8 cellular contexts compared by ENCODE assay signal in genomic region chr6:149840345-149841075, GRCh38. TPM values are rescaled to one million over a fixed set of nuclear protein-coding genes. Genes with fewer than 3 reads are reported as not detected.
DNase-seq lines count a peak whose midpoint lies in the region; ATAC-seq and TF ChIP-seq lines count a peak whose summit lies in the region.

No MANE protein-coding gene starts in this region.

- H3K14ac ChIP-seq in neuronal stem cell (ENCODE audit: low read length): no peak overlapping the region

- no peak overlapping the region for H3K4me3 ChIP-seq in GM12875 (ENCODE audit: low read depth, low read length)
- no peak overlapping the region for H3K4me3 ChIP-seq in body of pancreas
- no peak overlapping the region for H3K4me3 ChIP-seq in neuronal stem cell (ENCODE audit: low read length in 2 of 2)

- H3K27me3 ChIP-seq in body of pancreas: no peaks in the 10 kb centered on the region
- H3K27me3 ChIP-seq in neuronal stem cell (ENCODE audit: control insufficient read depth in 3 of 3, insufficient read depth in 3 of 3, low read depth in 1 of 3, low read length in 3 of 3): no peaks in the 10 kb centered on the region

- peaks cover 22% of the 10 kb centered on the region for H3K27me3 Mint-ChIP-seq in T-helper 2 cell treated with Interferon-gamma antibody and Interleukin-4, amounts not matched to agents 5 μg/mL and 100 μg/mL, for 36 hours (ENCODE audit: low read depth)

- no peak overlapping the region for H2BK12ac ChIP-seq in neuronal stem cell (ENCODE audit: low read length)

- H2AK5ac ChIP-seq in neuronal stem cell (ENCODE audit: low read depth, low read length): no peak overlapping the region

- no peak overlapping the region for H3K27ac Mint-ChIP-seq in T-helper 2 cell treated with Interferon-gamma antibody and Interleukin-4, amounts not matched to agents 5 μg/mL and 100 μg/mL, for 36 hours

- no peak overlapping the region for H2BK120ac ChIP-seq in neuronal stem cell (ENCODE audit: low read depth, low read length)

- no peaks in the 10 kb centered on the region for H3K79me1 ChIP-seq in neuronal stem cell (ENCODE audit: low read depth, low read length)

- H2AFZ ChIP-seq in neuronal stem cell (ENCODE audit: low read length): no peak overlapping the region

- WGBS in body of pancreas, 2 donors: 12 to 18% methylated on average over 8 of the region's 8 CpGs
- no CpG with 5 or more reads among the region's 8 CpGs for WGBS in neuronal stem cell (ENCODE audit: extremely low coverage in 2 of 2, insufficient read length in 2 of 2, insufficient replicate concordance in 1 of 2), 2 donors

- no peaks in the 10 kb centered on the region for H3K36me3 Mint-ChIP-seq in T-helper 2 cell treated with Interferon-gamma antibody and Interleukin-4, amounts not matched to agents 5 μg/mL and 100 μg/mL, for 36 hours (ENCODE audit: low read depth)

- no peak overlapping the region for H3K9ac ChIP-seq in neuronal stem cell (ENCODE audit: low read depth, low read length, poor library complexity)

- H3K9me3 Mint-ChIP-seq in T-helper 2 cell treated with Interferon-gamma antibody and Interleukin-4, amounts not matched to agents 5 μg/mL and 100 μg/mL, for 36 hours: no peaks in the 10 kb centered on the region

- no peak overlapping the region for H4K91ac ChIP-seq in neuronal stem cell (ENCODE audit: low read depth, low read length, poor library complexity)

- H3K27ac ChIP-seq in body of pancreas: peak overlapping the region; percentile 19 to 74 (median 66)
- H3K27ac ChIP-seq in neuronal stem cell (replicated peaks; ENCODE audit: low read length): no peak overlapping the region

- no peaks in the 10 kb centered on the region for H3K9me3 ChIP-seq in body of pancreas
- no peaks in the 10 kb centered on the region for H3K9me3 ChIP-seq in neuronal stem cell (replicated peaks in 1 of 2; ENCODE audit: control insufficient read depth in 2 of 2, insufficient read depth in 1 of 2, low read depth in 1 of 2, low read length in 2 of 2)

- H2BK15ac ChIP-seq in neuronal stem cell (ENCODE audit: low read length): no peak overlapping the region

- no peak overlapping the region for H3K18ac ChIP-seq in neuronal stem cell (ENCODE audit: low read length)

- no peak for TF ChIP-seq POLR2A in body of pancreas (IDR thresholded peaks at IDR 0.05)

- no peak overlapping the region for H3K23ac ChIP-seq in neuronal stem cell (ENCODE audit: low read depth, low read length, poor library complexity)

- no peak overlapping the region for H3K4ac ChIP-seq in neuronal stem cell (ENCODE audit: low read length)

- peaks cover 16% of the 10 kb centered on the region for H3K4me1 ChIP-seq in body of pancreas
- no peaks in the 10 kb centered on the region for H3K4me1 ChIP-seq in neuronal stem cell (ENCODE audit: control insufficient read depth in 2 of 2, insufficient read depth in 1 of 2, low read depth in 1 of 2, low read length in 2 of 2)

- ATAC-seq in body of pancreas (peak; percentile 97), GM21515 (IDR thresholded peaks at IDR 0.05; ENCODE audit: unreplicated experiment) (no peak)

- DNase-seq in NCI-H1092 treated with DMSO at 0.1 percent for 48 hours (lab: John Stamatoyannopoulos, UW): peak; percentile 96
- DNase-seq in T-helper 2 cell treated with Interferon-gamma antibody and Interleukin-4, amounts not matched to agents 5 μg/mL and 100 μg/mL, for 36 hours (ENCODE audit: low spot score): peak; percentile 45
- peak; percentile 85 to 92 (median 90) for DNase-seq in body of pancreas
- DNase-seq in iris pigment epithelial cell (ENCODE audit: low read depth): peak; percentile 88
- peak; percentile 32 to 38 for DNase-seq in stimulated activated CD4-positive, alpha-beta T cell treated with anti-CD3 and anti-CD28 coated beads, Interleukin-4, amount 100 ng/mL, for 48 hours (ENCODE audit: low read depth in 2 of 2)
- DNase-seq in neuronal stem cell (ENCODE audit: low spot score): no peak

- intact Hi-C loops in body of pancreas (cut with DNase I): no loop called here

- peaks cover 3% of the 10 kb centered on the region for H3K4me1 Mint-ChIP-seq in T-helper 2 cell treated with Interferon-gamma antibody and Interleukin-4, amounts not matched to agents 5 μg/mL and 100 μg/mL, for 36 hours (ENCODE audit: low read depth)

- H2BK5ac ChIP-seq in neuronal stem cell (ENCODE audit: low read length): no peak overlapping the region

- no peak overlapping the region for H3K4me2 ChIP-seq in neuronal stem cell (ENCODE audit: insufficient read depth, low read length, poor library complexity, severe bottlenecking)

- H3K4me3 Mint-ChIP-seq in T-helper 2 cell treated with Interferon-gamma antibody and Interleukin-4, amounts not matched to agents 5 μg/mL and 100 μg/mL, for 36 hours: no peak overlapping the region

- TF ChIP-seq CTCF in GM12875 (IDR thresholded peaks at IDR 0.05; ENCODE audit: borderline replicate concordance, insufficient read depth, low read depth, low read length) (peak; percentile 70), body of pancreas (IDR thresholded peaks at IDR 0.05) (peak in 6 of 7 experiments; percentile 20 to 46 (median 33))

- peaks cover 0 to 1% of the 10 kb centered on the region in 2 donors for H3K36me3 ChIP-seq in body of pancreas (replicated peaks in 1 of 2; ENCODE audit: insufficient read depth in 1 of 2, low read depth in 2 of 2)
- H3K36me3 ChIP-seq in neuronal stem cell (replicated peaks in 1 of 2; ENCODE audit: control insufficient read depth in 2 of 2, insufficient read depth in 2 of 2, low read length in 2 of 2): peaks cover 0 to 52% of the 10 kb centered on the region in 2 donors

- H4K8ac ChIP-seq in neuronal stem cell (ENCODE audit: low read depth, low read length): no peak overlapping the region

RNA-seq across cellular contexts. Expression of gene LRP11, which starts 23.6 kb away (rescaled TPM):
- 10 to 100 TPM; 21.0 to 28.0 TPM for total RNA-seq in body of pancreas
- 4.7 TPM for polyA plus RNA-seq in neuronal stem cell (2013, experiment 1 of 2)
- polyA plus RNA-seq in neuronal stem cell (2013, experiment 2 of 2): 4.9 TPM

RNA-seq across cellular contexts. Expression of gene RAET1E, which starts 57.4 kb away (rescaled TPM):
- not detected for total RNA-seq in body of pancreas
- polyA plus RNA-seq in neuronal stem cell (2013, experiment 1 of 2): not detected
- polyA plus RNA-seq in neuronal stem cell (2013, experiment 2 of 2): not detected
